ENCODE assay signal across 8 cellular contexts in genomic region chr2:61658841-61659780, GRCh38.
DNase-seq lines count a peak whose midpoint lies in the region; ATAC-seq and TF ChIP-seq lines count a peak whose summit lies in the region.

No MANE protein-coding gene starts in this region.

- H3K4me1 ChIP-seq in DND-41 (ENCODE audit: insufficient read depth, low read length), result no peaks in the 10 kb centered on the region
- no peaks in the 10 kb centered on the region for H3K4me1 ChIP-seq in cardiac muscle cell (ENCODE audit: low read depth)
- peaks cover 16 to 28% (median 21%) of the 10 kb centered on the region in 3 donors for H3K4me1 ChIP-seq in skeletal muscle tissue (ENCODE audit: control insufficient read depth in 3 of 3, insufficient read depth in 3 of 3, low read length in 3 of 3)

- H3K4me2 ChIP-seq in DND-41 (ENCODE audit: insufficient read depth, low read length), result no peak overlapping the region

- DNase-seq in DND-41 (no peak), HT-29 (ENCODE audit: low spot score) (peak; percentile 60), T-helper 17 cell (no peak), cardiac muscle cell (ENCODE audit: low read depth in 1 of 2, low spot score in 1 of 2) (peak; percentile 60 to 71)
- no peak for DNase-seq in activated CD4-positive, alpha-beta T cell treated with anti-CD3 and anti-CD28 coated beads, Interleukin-2, amount 50 U/mL, for 1 hour

- no peak overlapping the region for H2AFZ ChIP-seq in DND-41 (ENCODE audit: low read depth, low read length)

- H3K36me3 Mint-ChIP-seq in T-helper 17 cell (ENCODE audit: low read depth), result peaks cover 2% of the 10 kb centered on the region

- no peak overlapping the region for H3K9ac ChIP-seq in DND-41 (ENCODE audit: low read depth, low read length)
- H3K9ac ChIP-seq in skeletal muscle tissue (ENCODE audit: low read depth in 1 of 3, low read length in 3 of 3), result peak overlapping the region in 1 of 3 donors; percentile 42

- H3K27ac Mint-ChIP-seq in T-helper 17 cell, result no peak overlapping the region

- no peaks in the 10 kb centered on the region for H3K36me3 ChIP-seq in DND-41 (ENCODE audit: insufficient read depth, low read length)
- no peaks in the 10 kb centered on the region for H3K36me3 ChIP-seq in cardiac muscle cell
- H3K36me3 ChIP-seq in skeletal muscle tissue (ENCODE audit: control insufficient read depth in 3 of 3, insufficient read depth in 3 of 3, low read length in 3 of 3), result no peaks in the 10 kb centered on the region

- TF ChIP-seq CTCF in DND-41 (IDR thresholded peaks at IDR 0.05; ENCODE audit: borderline replicate concordance, extremely low read depth, low read length, poor library complexity, severe bottlenecking) (peak; percentile 62), cardiac muscle cell (IDR thresholded peaks at IDR 0.05; ENCODE audit: low read depth, low read length) (peak; percentile 56)

- ATAC-seq in DND-41 (ENCODE audit: insufficient read depth, low read depth) (peak; percentile 48; the same call in 1 of the 3 replicates), T-helper 17 cell (peak; percentile 32), GM21737 (IDR thresholded peaks at IDR 0.05; ENCODE audit: unreplicated experiment) (no peak)
- no peak for ATAC-seq in activated CD4-positive, CD25-positive, alpha-beta regulatory T cell treated with anti-CD3 and anti-CD28 coated beads, Interleukin-2, amount 50 U/mL, for 24 hours

- H3K4me3 ChIP-seq in DND-41 (ENCODE audit: low read depth in 1 of 2, low read length in 2 of 2) (no peak overlapping the region), cardiac muscle cell (no peak overlapping the region), skeletal muscle tissue (ENCODE audit: low read length in 3 of 3) (no peak overlapping the region)

- no peaks in the 10 kb centered on the region for H3K27me3 Mint-ChIP-seq in T-helper 17 cell

- no peaks in the 10 kb centered on the region for H4K20me1 ChIP-seq in DND-41 (ENCODE audit: insufficient read depth, low read length)

- H3K27ac ChIP-seq in DND-41 (ENCODE audit: low read length) (no peak overlapping the region), cardiac muscle cell (no peak overlapping the region), skeletal muscle tissue (ENCODE audit: low read depth, low read length) (peak overlapping the region; percentile 88)

- H3K4me3 Mint-ChIP-seq in T-helper 17 cell, result no peak overlapping the region

- peaks cover 4% of the 10 kb centered on the region for H3K4me1 Mint-ChIP-seq in T-helper 17 cell

- H3K27me3 ChIP-seq in DND-41 (ENCODE audit: insufficient read depth, low read length, poor library complexity) (no peaks in the 10 kb centered on the region), cardiac muscle cell (no peaks in the 10 kb centered on the region), skeletal muscle tissue (ENCODE audit: control insufficient read depth in 3 of 3, insufficient read depth in 3 of 3, low read length in 3 of 3) (no peaks in the 10 kb centered on the region)

- H3K9me3 ChIP-seq in DND-41 (ENCODE audit: insufficient read depth, low read length, severe bottlenecking), result no peaks in the 10 kb centered on the region
- H3K9me3 ChIP-seq in T-helper 17 cell (ENCODE audit: control insufficient read depth, low read length, poor library complexity, severe bottlenecking), result no peaks in the 10 kb centered on the region
- no peaks in the 10 kb centered on the region for H3K9me3 ChIP-seq in cardiac muscle cell (ENCODE audit: low read depth)
- no peaks in the 10 kb centered on the region for H3K9me3 ChIP-seq in skeletal muscle tissue (ENCODE audit: control insufficient read depth in 3 of 3, low read length in 3 of 3)

- H3K79me2 ChIP-seq in DND-41 (ENCODE audit: insufficient read depth, low read length), result no peaks in the 10 kb centered on the region

Comparison
In these comparisons a context has a peak if more than half of its experiments do, and no peak if none do; other contexts are left out.
1. ATAC-seq: peak in DND-41 (single experiment) and T-helper 17 cell (single experiment); none in GM21737 (single experiment) and activated CD4-positive, CD25-positive, alpha-beta regulatory T cell treated with anti-CD3 and anti-CD28 coated beads, Interleukin-2, amount 50 U/mL, for 24 hours (0 of 2).
2. DNase-seq: peak in HT-29 (single experiment) and cardiac muscle cell (2 of 2); none in DND-41 (single experiment), T-helper 17 cell (0 of 3) and activated CD4-positive, alpha-beta T cell treated with anti-CD3 and anti-CD28 coated beads, Interleukin-2, amount 50 U/mL, for 1 hour (single experiment).